In the genomic region with DNA sequence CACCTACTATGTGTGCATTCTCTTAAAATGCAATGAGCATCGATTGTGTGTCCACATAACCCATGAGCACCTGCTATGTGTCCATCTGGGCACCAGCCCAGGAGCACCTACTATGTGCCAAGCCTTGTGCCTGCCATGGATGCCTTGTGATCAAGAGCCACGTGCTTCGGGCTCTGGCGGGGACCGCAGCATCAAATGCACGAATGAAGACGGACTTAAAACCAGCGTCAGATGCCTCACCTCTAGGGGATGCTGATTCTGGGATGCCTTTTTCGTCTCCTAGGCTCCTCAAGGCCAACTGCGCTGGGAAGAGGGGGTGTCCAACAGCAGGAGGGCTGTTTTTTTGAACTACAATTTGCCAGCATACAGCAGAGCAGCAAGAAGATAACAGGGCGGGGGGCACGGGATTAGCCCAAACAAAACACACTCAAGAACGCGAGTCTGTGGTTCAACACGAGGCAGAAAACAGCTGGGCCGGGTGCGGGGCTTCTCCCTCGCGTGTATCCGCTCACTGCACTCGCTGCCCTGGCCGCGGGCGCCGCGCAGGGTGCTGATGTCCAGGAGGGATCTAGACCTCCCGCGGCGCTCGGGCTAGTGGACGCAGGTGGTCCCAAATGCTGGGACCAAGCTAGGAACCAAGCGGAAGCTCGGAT, we compare ENCODE assay signal across 9 cellular contexts. TPM values are rescaled to one million over a fixed set of nuclear protein-coding genes. Genes with fewer than 3 reads are reported as not detected.
A peak's percentile ranks its signal among the peaks of the same experiment; 100 is the strongest.
DNase-seq lines count a peak whose midpoint lies in the region; ATAC-seq, FAIRE-seq and TF ChIP-seq lines count a peak whose summit lies in the region.
"Had no signal": no experiment of that assay in that cellular context is flagged by ENCODE, and none has a peak within 500 bp of the region (broad histone marks: within the 10 kb centered on the region; RNA-seq: fewer than 3 reads in every experiment).

No MANE protein-coding gene starts in this region.

- H4K20me1 ChIP-seq in keratinocyte (ENCODE audit: control insufficient read depth, extremely low read depth, insufficient read depth, low read length): peaks cover 3% of the 10 kb centered on the region

- peak overlapping the region; percentile 75 to 90 for H3K4me3 ChIP-seq in ascending aorta
- H3K4me3 ChIP-seq in keratinocyte (ENCODE audit: control insufficient read depth in 2 of 3, extremely low read depth in 1 of 3, insufficient read depth in 2 of 3, low read depth in 1 of 3, low read length in 3 of 3): peak overlapping the region; percentile 36 to 64 (median 60)
- H3K4me3 ChIP-seq in subcutaneous abdominal adipose tissue (ENCODE audit: low read depth in 1 of 5, low read length in 5 of 5): peak overlapping the region in 4 of 5 donors; percentile 26 to 68 (median 60)

- H3K27me3 ChIP-seq in ascending aorta (no peaks in the 10 kb centered on the region), keratinocyte (ENCODE audit: control insufficient read depth, extremely low read depth, insufficient read depth, low read length) (peaks cover 7% of the 10 kb centered on the region), subcutaneous abdominal adipose tissue (ENCODE audit: control insufficient read depth in 5 of 5, insufficient read depth in 4 of 5, low read length in 5 of 5) (peaks cover 3 to 20% (median 6%) of the 10 kb centered on the region in 5 donors)

- H3K9me3 ChIP-seq in ascending aorta: no peaks in the 10 kb centered on the region
- no peaks in the 10 kb centered on the region for H3K9me3 ChIP-seq in keratinocyte (ENCODE audit: control insufficient read depth, low read depth, low read length)
- H3K9me3 ChIP-seq in subcutaneous abdominal adipose tissue (ENCODE audit: control insufficient read depth in 5 of 5, low read length in 5 of 5): no peaks in the 10 kb centered on the region

- DNase-seq in NCI-H1105 treated with DMSO at 0.1 percent for 48 hours (lab: John Stamatoyannopoulos, UW): peak; percentile 1
- DNase-seq in NCI-H1105 (lab: John Stamatoyannopoulos, UW): no peak
- peak; percentile 45 for DNase-seq in NCI-H2227 treated with DMSO at 0.1 percent for 48 hours (lab: John Stamatoyannopoulos, UW)
- no peak for DNase-seq in ascending aorta (ENCODE audit: low spot score in 2 of 2)
- DNase-seq in keratinocyte (ENCODE audit: low read depth, low spot score): no peak
- DNase-seq in NCI-H510A treated with DMSO at 0.1 percent for 48 hours (lab: John Stamatoyannopoulos, UW): no peak

- peak overlapping the region; percentile 60 for H2AFZ ChIP-seq in keratinocyte (ENCODE audit: control insufficient read depth, low read length)

- TF ChIP-seq CTCF in ascending aorta (IDR thresholded peaks at IDR 0.05): no peak
- peak in 1 of 3 experiments; percentile 11 for TF ChIP-seq CTCF in keratinocyte (optimal IDR thresholded peaks at IDR 0.05 in 1 of 3, IDR thresholded peaks at IDR 0.05 in 1 of 3, conservative IDR thresholded peaks at IDR 0.05 in 1 of 3; ENCODE audit: extremely low read depth in 1 of 3, insufficient read depth in 2 of 3, low read length in 3 of 3)

- ATAC-seq in GM21529 (IDR thresholded peaks at IDR 0.05; ENCODE audit: unreplicated experiment): no peak

- peaks cover 29% of the 10 kb centered on the region for H3K79me2 ChIP-seq in keratinocyte (ENCODE audit: control insufficient read depth, insufficient read depth, low read length)

- peak overlapping the region; percentile 56 for H3K9ac ChIP-seq in keratinocyte (ENCODE audit: control insufficient read depth, extremely low read depth, insufficient read depth, low read length)
- peak overlapping the region in 4 of 5 donors; percentile 1 to 74 (median 40) for H3K9ac ChIP-seq in subcutaneous abdominal adipose tissue (ENCODE audit: low read length in 5 of 5)

- dilution Hi-C loops in keratinocyte (cut with MboI; ENCODE audit: extremely low pct_ligation_motif_present, low sequenced_read_pairs): no loop called here

- intact Hi-C loops in ascending aorta (cut with DNase I): loop anchor here (1.0 to 5.0 kb wide), 2 partner anchors 7 to 42 kb away; partner anchors contain the start of gene TFAP4

- H3K4me1 ChIP-seq in ascending aorta (peaks cover 19 to 28% of the 10 kb centered on the region in 2 donors), keratinocyte (ENCODE audit: control insufficient read depth, extremely low read depth, insufficient read depth, low read length) (peaks cover 31% of the 10 kb centered on the region), subcutaneous abdominal adipose tissue (ENCODE audit: control insufficient read depth in 5 of 5, insufficient read depth in 5 of 5, low read length in 5 of 5) (peaks cover 2 to 49% (median 44%) of the 10 kb centered on the region in 5 donors)

- H3K4me2 ChIP-seq in keratinocyte (ENCODE audit: control insufficient read depth, extremely low read depth, insufficient read depth, low read depth, low read length): peak overlapping the region; percentile 76

- H3K36me3 ChIP-seq in ascending aorta (no peaks in the 10 kb centered on the region), keratinocyte (ENCODE audit: control insufficient read depth in 2 of 2, extremely low read depth in 1 of 2, insufficient read depth in 2 of 2, low read length in 2 of 2) (no peaks in the 10 kb centered on the region), subcutaneous abdominal adipose tissue (ENCODE audit: control insufficient read depth in 5 of 5, insufficient read depth in 5 of 5, low read length in 5 of 5) (no peaks in the 10 kb centered on the region)

- H3K27ac ChIP-seq in ascending aorta: peak overlapping the region; percentile 94 to 97
- no peak overlapping the region for H3K27ac ChIP-seq in keratinocyte (ENCODE audit: control insufficient read depth, insufficient read depth, low read length)
- peak overlapping the region; percentile 57 for H3K27ac ChIP-seq in subcutaneous abdominal adipose tissue (ENCODE audit: low read depth, low read length)

- H3K9me1 ChIP-seq in keratinocyte (ENCODE audit: control insufficient read depth, extremely low read depth, insufficient read depth, low read length): peaks cover 2% of the 10 kb centered on the region

- peak; percentile 34 for FAIRE-seq in keratinocyte (lab: Jason Lieb, UNC)
- FAIRE-seq: A204.1 had no signal

RNA-seq across cellular contexts. Expression of gene GLIS2, which starts 1.2 kb away (rescaled TPM):
- total RNA-seq in ascending aorta: 16.8 TPM
- polyA plus RNA-seq in keratinocyte: 0.63 to 2.3 TPM (median 1.0 TPM) in 3 replicates
- polyA plus RNA-seq in keratinocyte (2011; ENCODE audit: low read depth): 1.1 TPM
- 1.6 and 3.7 TPM in 2 replicates for polyA plus RNA-seq in keratinocyte (2011; cell fraction: cytosol; rRNA removed)
- 4.6 and 5.9 TPM in 2 replicates for polyA plus RNA-seq in keratinocyte (2011; cell fraction: nucleus; rRNA removed)
- polyA plus RNA-seq in keratinocyte (2012; ENCODE audit: low replicate concordance): 2.9 and 5.1 TPM in 2 replicates
- 1.7 to 9.7 TPM (median 1.9 TPM) in 3 replicates for polyA minus RNA-seq in keratinocyte
- polyA minus RNA-seq in keratinocyte (2011; cell fraction: cytosol; rRNA and poly(A)+ RNA removed): 6.5 TPM
- polyA minus RNA-seq in keratinocyte (2011; cell fraction: nucleus; rRNA and poly(A)+ RNA removed): 2.2 TPM in 2 replicates

RNA-seq across cellular contexts. Expression of gene PAM16, which starts 36.5 kb away (rescaled TPM):
- total RNA-seq in ascending aorta: 26.6 TPM
- polyA plus RNA-seq in keratinocyte: 25.0 to 41.2 TPM (median 32.7 TPM) in 3 replicates
- polyA plus RNA-seq in keratinocyte (2011; ENCODE audit: low read depth): 22.4 TPM
- 15.6 and 27.6 TPM in 2 replicates for polyA plus RNA-seq in keratinocyte (2011; cell fraction: cytosol; rRNA removed)
- polyA plus RNA-seq in keratinocyte (2011; cell fraction: nucleus; rRNA removed): 29.2 and 38.2 TPM in 2 replicates
- 33.9 and 36.4 TPM in 2 replicates for polyA plus RNA-seq in keratinocyte (2012; ENCODE audit: low replicate concordance)
- 7.3 to 8.6 TPM (median 8.0 TPM) in 3 replicates for polyA minus RNA-seq in keratinocyte
- polyA minus RNA-seq in keratinocyte (2011; cell fraction: cytosol; rRNA and poly(A)+ RNA removed): 15.9 TPM
- polyA minus RNA-seq in keratinocyte (2011; cell fraction: nucleus; rRNA and poly(A)+ RNA removed): 9.5 and 11.3 TPM in 2 replicates

RNA-seq across cellular contexts. Expression of gene TFAP4, which starts 41.8 kb away (rescaled TPM):
- 5.3 TPM for total RNA-seq in ascending aorta
- polyA plus RNA-seq in keratinocyte: 4.9 to 9.2 TPM (median 6.7 TPM) in 3 replicates
- polyA plus RNA-seq in keratinocyte (2011; ENCODE audit: low read depth): 6.1 TPM
- polyA plus RNA-seq in keratinocyte (2011; cell fraction: cytosol; rRNA removed): 2.0 and 3.6 TPM in 2 replicates
- polyA plus RNA-seq in keratinocyte (2011; cell fraction: nucleus; rRNA removed): 3.5 and 4.4 TPM in 2 replicates
- 5.0 and 10.4 TPM in 2 replicates for polyA plus RNA-seq in keratinocyte (2012; ENCODE audit: low replicate concordance)
- polyA minus RNA-seq in keratinocyte: 7.8 to 17.9 TPM (median 17.2 TPM) in 3 replicates
- 14.8 TPM for polyA minus RNA-seq in keratinocyte (2011; cell fraction: cytosol; rRNA and poly(A)+ RNA removed)
- polyA minus RNA-seq in keratinocyte (2011; cell fraction: nucleus; rRNA and poly(A)+ RNA removed): 2.0 and 2.8 TPM in 2 replicates

RNA-seq across cellular contexts. Expression of gene VASN, which starts 57.0 kb away (rescaled TPM):
- total RNA-seq in ascending aorta: 218 TPM
- polyA plus RNA-seq in keratinocyte: 0.37 to 1.1 TPM (median 0.46 TPM) in 3 replicates
- polyA plus RNA-seq in keratinocyte (2011; ENCODE audit: low read depth): 4.4 TPM
- 0.29 and 0.88 TPM in 2 replicates for polyA plus RNA-seq in keratinocyte (2011; cell fraction: cytosol; rRNA removed)
- 2.5 and 3.9 TPM in 2 replicates for polyA plus RNA-seq in keratinocyte (2011; cell fraction: nucleus; rRNA removed)
- 0.71 and 6.3 TPM in 2 replicates for polyA plus RNA-seq in keratinocyte (2012; ENCODE audit: low replicate concordance)
- 0.59 to 0.99 TPM (median 0.80 TPM) in 3 replicates for polyA minus RNA-seq in keratinocyte
- polyA minus RNA-seq in keratinocyte (2011; cell fraction: cytosol; rRNA and poly(A)+ RNA removed): 2.7 TPM
- 3.3 and 3.5 TPM in 2 replicates for polyA minus RNA-seq in keratinocyte (2011; cell fraction: nucleus; rRNA and poly(A)+ RNA removed)

Comparison
In these comparisons a context has a peak if more than half of its experiments do, and no peak if none do; other contexts are left out.
1. DNase-seq: peak in NCI-H1105 treated with DMSO at 0.1 percent for 48 hours (single experiment) and NCI-H2227 treated with DMSO at 0.1 percent for 48 hours (single experiment); none in NCI-H1105 (single experiment), ascending aorta (0 of 2), keratinocyte (single experiment) and NCI-H510A treated with DMSO at 0.1 percent for 48 hours (single experiment).
2. Peak in every context shown above with its lines, with median percentiles within 50 percentile points of each other: H3K4me3 ChIP-seq.